ENCODE assay signal across 8 cellular contexts in genomic region chr18:79625195-79625923, GRCh38. TPM values are rescaled to one million over a fixed set of nuclear protein-coding genes. Genes with fewer than 3 reads are reported as not detected.
A peak's percentile ranks its signal among the peaks of the same experiment; 100 is the strongest.
DNase-seq lines count a peak whose midpoint lies in the region; ATAC-seq, FAIRE-seq and TF ChIP-seq lines count a peak whose summit lies in the region.

No MANE protein-coding gene starts in this region.

- H3K9me3 ChIP-seq in GM12878 (replicated peaks; ENCODE audit: control insufficient read depth, insufficient read depth, low read length) = peaks cover 1% of the 10 kb centered on the region; the same call in 2 of the 3 replicates
- no peaks in the 10 kb centered on the region for H3K9me3 ChIP-seq in spleen

- H3K36me3 Mint-ChIP-seq in activated T-cell treated with anti-CD3 and anti-CD28 coated beads, Interleukin-2, amount 50 U/mL, for 4 hours (ENCODE audit: insufficient read depth) = no peaks in the 10 kb centered on the region

- TSS peak; percentile 76 for BruUV-seq in GM12878 (replicated peaks; lab: Mats Ljungman, UMichigan)

- peak overlapping the region; percentile 61 for H2AFZ ChIP-seq in GM12878 (ENCODE audit: control insufficient read depth, low read depth, low read length)

- CTCF ChIA-PET in GM12878 (lab: Yijun Ruan, JAX) = interaction anchor here (1.1 to 2.1 kb wide), 8 partner anchors 17 to 250 kb away, joined by 3 to 9 read pairs (median 4); no protein-coding TSS in a partner anchor

- H3K9me3 Mint-ChIP-seq in activated T-cell treated with anti-CD3 and anti-CD28 coated beads, Interleukin-2, amount 50 U/mL, for 4 hours = no peaks in the 10 kb centered on the region

- H3K4me3 ChIP-seq in GM12878 = peak overlapping the region; percentile 23; the same call in 1 of the 2 replicates
- H3K4me3 ChIP-seq in spleen = peak overlapping the region in 1 of 8 donors; percentile 26

- H3K27me3 ChIP-seq in GM12878 (replicated peaks in 1 of 2; ENCODE audit: control insufficient read depth in 2 of 2, insufficient read depth in 2 of 2, low read length in 1 of 2) (no peaks in the 10 kb centered on the region), spleen (replicated peaks in 1 of 7) (peaks cover 0 to 40% (median 0%) of the 10 kb centered on the region in 7 donors)

- H3K79me2 ChIP-seq in GM12878 (ENCODE audit: control insufficient read depth, insufficient read depth, low read length) = no peaks in the 10 kb centered on the region

- H4K20me1 ChIP-seq in GM12878 (ENCODE audit: control insufficient read depth, insufficient read depth) = no peaks in the 10 kb centered on the region

- TF ChIP-seq POLR2A in GM12878 (IDR thresholded peaks at IDR 0.05; ENCODE audit: low read depth, low read length) = 0 out of 2 replicates have a peak, but pooled peaks have one; percentile 33
- no peak for TF ChIP-seq POLR2A in spleen (IDR thresholded peaks at IDR 0.05)

- intact Hi-C loops in GM12878 (cut with micrococcal nuclease; ENCODE audit: unreplicated experiment) (no loop called here), spleen (cut with DNase I; ENCODE audit: low total_unique reads) (no loop called here)

- ATAC-seq in activated T-cell treated with anti-CD3 and anti-CD28 coated beads, Interleukin-2, amount 50 U/mL, for 4 hours = peak; percentile 27 to 38
- ATAC-seq in HG03103 (IDR thresholded peaks at IDR 0.05; ENCODE audit: low read depth, unreplicated experiment) (peak; percentile 61), GM12878 (peak; percentile 89)

- no peak overlapping the region for H3K4me3 Mint-ChIP-seq in activated T-cell treated with anti-CD3 and anti-CD28 coated beads, Interleukin-2, amount 50 U/mL, for 4 hours

- POLR2A ChIA-PET in GM12878 (lab: Charles Lee) = interaction anchor here (0.6 to 1.6 kb wide), 6 partner anchors 17 to 250 kb away, joined by 3 to 5 read pairs (median 4); no protein-coding TSS in a partner anchor

- SMC1A ChIA-PET in GM12878 (lab: Charles Lee; ENCODE audit: uncharacterized antibody, unreplicated experiment) = interaction anchor here (0.7 to 2.3 kb wide), 15 partner anchors 11 to 250 kb away, joined by 3 to 18 read pairs (median 5); no protein-coding TSS in a partner anchor

- TF ChIP-seq CTCF in GM12878 (IDR thresholded peaks at IDR 0.05 in 2 of 3, conservative IDR thresholded peaks at IDR 0.05 in 1 of 3; ENCODE audit: control insufficient read depth in 2 of 3, extremely low read depth in 1 of 3, insufficient read depth in 1 of 3, low read depth in 3 of 3, low read length in 3 of 3) = no peak
- TF ChIP-seq CTCF in spleen (IDR thresholded peaks at IDR 0.05 in 8 of 11, conservative IDR thresholded peaks at IDR 0.05 in 3 of 11) = no peak

- TF ChIP-seq RAD21 in GM12878 (IDR thresholded peaks at IDR 0.05; ENCODE audit: insufficient read depth, low read depth, low read length) = no peak

- H3K4me2 ChIP-seq in GM12878 (ENCODE audit: control insufficient read depth, insufficient read depth) = peak overlapping the region; percentile 72

- peaks cover 11% of the 10 kb centered on the region for H3K4me1 Mint-ChIP-seq in activated T-cell treated with anti-CD3 and anti-CD28 coated beads, Interleukin-2, amount 50 U/mL, for 4 hours (ENCODE audit: low read depth)

- DNase-seq in activated T-cell treated with anti-CD3 and anti-CD28 coated beads, Interleukin-2, amount 50 U/mL, for 4 hours = no peak
- no peak for DNase-seq in activated T-cell treated with anti-CD3 and anti-CD28 coated beads, Interleukin-2, amount 50 U/mL, for 1 hour
- DNase-seq in GM12878 (ENCODE audit: low read depth, low spot score) (peak; percentile 79), spleen (peak; percentile 77), NCI-H524 treated with DMSO at 0.1 percent for 48 hours (lab: John Stamatoyannopoulos, UW) (no peak), SHP77 (lab: John Stamatoyannopoulos, UW) (no peak), NCI-H2196 treated with DMSO at 0.1 percent for 48 hours (lab: John Stamatoyannopoulos, UW; ENCODE audit: unreplicated experiment) (no peak)

- H3K27me3 Mint-ChIP-seq in activated T-cell treated with anti-CD3 and anti-CD28 coated beads, Interleukin-2, amount 50 U/mL, for 4 hours (ENCODE audit: low read depth) = peaks cover 22% of the 10 kb centered on the region

- H3K27ac ChIP-seq in GM12878 (ENCODE audit: control insufficient read depth, insufficient read depth) (peak overlapping the region; percentile 89), spleen (peak overlapping the region in 7 of 8 donors; percentile 11 to 76 (median 46))

- peaks cover 32% of the 10 kb centered on the region for H3K4me1 ChIP-seq in GM12878 (ENCODE audit: control insufficient read depth, insufficient read depth, low read length)
- peaks cover 14 to 49% (median 28%) of the 10 kb centered on the region in 6 donors for H3K4me1 ChIP-seq in spleen

- FAIRE-seq in GM12878 (lab: Jason Lieb, UNC) = peak; percentile 69

- H3K36me3 ChIP-seq in GM12878 (ENCODE audit: control insufficient read depth in 2 of 2, insufficient read depth in 2 of 2, low read length in 1 of 2) (no peaks in the 10 kb centered on the region), spleen (no peaks in the 10 kb centered on the region)

- in situ Hi-C loops in GM12878 (cut with MboI) = no loop called here

- peak overlapping the region; percentile 57; the same call in 1 of the 2 replicates for H3K9ac ChIP-seq in GM12878 (ENCODE audit: control insufficient read depth, insufficient read depth, low read length)

- 17% methylated on average over 17 of the region's 17 CpGs for WGBS in GM12878 (ENCODE audit: insufficient coverage, insufficient replicate concordance, low lambda C conversion rate, missing lambda C conversion rate)
- WGBS in spleen, 5 donors = 16 to 18% (median 17%) methylated on average over 17 of the region's 17 CpGs

- RAD21 ChIA-PET in GM12878 (lab: Charles Lee; ENCODE audit: unreplicated experiment) = interaction anchor here (0.6 to 2.0 kb wide), 10 partner anchors 11 to 250 kb away, joined by 3 to 20 read pairs (median 6); partner anchors contain the start of gene NFATC1

- TF ChIP-seq EP300 in GM12878 (IDR thresholded peaks at IDR 0.05; ENCODE audit: borderline replicate concordance in 1 of 2, control insufficient read depth in 1 of 2, low read depth in 2 of 2, low read length in 2 of 2) = peak in 1 of 2 experiments; percentile 39; a peak in 1 of 4 replicates

TF ChIP-seq in GM12878, 131 proteins besides CTCF, POLR2A, EP300 and RAD21 (continues in another document):
- TF ChIP-seq, protein P1, sequence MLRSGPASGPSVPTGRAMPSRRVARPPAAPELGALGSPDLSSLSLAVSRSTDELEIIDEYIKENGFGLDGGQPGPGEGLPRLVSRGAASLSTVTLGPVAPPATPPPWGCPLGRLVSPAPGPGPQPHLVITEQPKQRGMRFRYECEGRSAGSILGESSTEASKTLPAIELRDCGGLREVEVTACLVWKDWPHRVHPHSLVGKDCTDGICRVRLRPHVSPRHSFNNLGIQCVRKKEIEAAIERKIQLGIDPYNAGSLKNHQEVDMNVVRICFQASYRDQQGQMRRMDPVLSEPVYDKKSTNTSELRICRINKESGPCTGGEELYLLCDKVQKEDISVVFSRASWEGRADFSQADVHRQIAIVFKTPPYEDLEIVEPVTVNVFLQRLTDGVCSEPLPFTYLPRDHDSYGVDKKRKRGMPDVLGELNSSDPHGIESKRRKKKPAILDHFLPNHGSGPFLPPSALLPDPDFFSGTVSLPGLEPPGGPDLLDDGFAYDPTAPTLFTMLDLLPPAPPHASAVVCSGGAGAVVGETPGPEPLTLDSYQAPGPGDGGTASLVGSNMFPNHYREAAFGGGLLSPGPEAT (IDR thresholded peaks at IDR 0.05; ENCODE audit: low read depth) = peak; percentile 89
- TF ChIP-seq, protein P2, sequence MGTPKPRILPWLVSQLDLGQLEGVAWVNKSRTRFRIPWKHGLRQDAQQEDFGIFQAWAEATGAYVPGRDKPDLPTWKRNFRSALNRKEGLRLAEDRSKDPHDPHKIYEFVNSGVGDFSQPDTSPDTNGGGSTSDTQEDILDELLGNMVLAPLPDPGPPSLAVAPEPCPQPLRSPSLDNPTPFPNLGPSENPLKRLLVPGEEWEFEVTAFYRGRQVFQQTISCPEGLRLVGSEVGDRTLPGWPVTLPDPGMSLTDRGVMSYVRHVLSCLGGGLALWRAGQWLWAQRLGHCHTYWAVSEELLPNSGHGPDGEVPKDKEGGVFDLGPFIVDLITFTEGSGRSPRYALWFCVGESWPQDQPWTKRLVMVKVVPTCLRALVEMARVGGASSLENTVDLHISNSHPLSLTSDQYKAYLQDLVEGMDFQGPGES (IDR thresholded peaks at IDR 0.05) = no peak

RNA-seq across cellular contexts. Expression of gene CTDP1, which starts 54.2 kb away (rescaled TPM):
- 10 to 100 TPM; 38.6 to 46.2 (median 44.6) TPM for total RNA-seq in activated T-cell treated with anti-CD3 and anti-CD28 coated beads, Interleukin-2, amount 50 U/mL, for 4 hours
- total RNA-seq in GM12878 (2013; cell fraction: nucleolus; rRNA removed) = 25.6 and 26.8 TPM in 2 replicates
- total RNA-seq in GM12878 (2014; rRNA removed) = 22.1 and 23.8 TPM in 2 replicates
- 7.3 and 8.0 TPM in 2 replicates for total RNA-seq in GM12878 (2014; rRNA removed; fragmentation: Illumina TruSeq; extraction: Trizol)
- total RNA-seq in GM12878 (2021) = 30.4 and 31.3 TPM in 2 replicates
- polyA plus RNA-seq in GM12878 (2011; ENCODE audit: low read depth) = 5.9 TPM
- 4.9 and 9.5 TPM in 2 replicates for polyA plus RNA-seq in GM12878 (2011; rRNA removed)
- polyA plus RNA-seq in GM12878 (2011; cell fraction: cytosol; rRNA removed) = 9.0 and 10.2 TPM in 2 replicates
- polyA plus RNA-seq in GM12878 (2011; cell fraction: nucleus; rRNA removed) = 37.1 and 48.0 TPM in 2 replicates
- 12.2 and 14.2 TPM in 2 replicates for polyA plus RNA-seq in GM12878 (2012)
- polyA plus RNA-seq in GM12878 (2014; fragmentation: Illumina TruSeq; extraction: Trizol) = 1.9 and 6.0 TPM in 2 replicates
- 1 to 10 TPM in 1 of 2 experiments, under 1 TPM in 1; 0.32 to 1.6 TPM for polyA plus RNA-seq in GM12878 (2014; fragmentation: Nextera tagmentation; extraction: Ambion mirVana)
- 16.7 and 19.3 TPM in 2 replicates for polyA plus RNA-seq in GM12878 (2014; rRNA removed)
- polyA plus RNA-seq in GM12878 (2016; fragmentation: Nextera tagmentation; extraction: Ambion mirVana) = 10 to 100 TPM in 1 of 2 experiments, 1 to 10 TPM in 1; 4.2 to 13.9 TPM
- polyA minus RNA-seq in GM12878 (2011; rRNA and poly(A)+ RNA removed) = 13.9 and 14.8 TPM in 2 replicates
- 5.6 and 10.0 TPM in 2 replicates for polyA minus RNA-seq in GM12878 (2011; cell fraction: cytosol; rRNA and poly(A)+ RNA removed)
- 17.0 and 31.8 TPM in 2 replicates for polyA minus RNA-seq in GM12878 (2011; cell fraction: nucleus; rRNA and poly(A)+ RNA removed)
- 10 to 100 TPM; 24.5 to 54.6 (median 30.5) TPM for total RNA-seq in spleen
- 10 to 100 TPM; 13.6 to 20.8 (median 18.0) TPM for polyA plus RNA-seq in spleen

Comparison
In these comparisons a context has a peak if more than half of its experiments do, and no peak if none do; other contexts are left out.
1. ATAC-seq: peak in every context shown above with its lines; median percentile 89 in GM12878; 61 in HG03103; 32 in activated T-cell treated with anti-CD3 and anti-CD28 coated beads, Interleukin-2, amount 50 U/mL, for 4 hours.
2. DNase-seq: peak in GM12878 (single experiment) and spleen (single experiment); none in activated T-cell treated with anti-CD3 and anti-CD28 coated beads, Interleukin-2, amount 50 U/mL, for 4 hours (single experiment), activated T-cell treated with anti-CD3 and anti-CD28 coated beads, Interleukin-2, amount 50 U/mL, for 1 hour (single experiment), NCI-H524 treated with DMSO at 0.1 percent for 48 hours (single experiment), SHP77 (0 of 2) and NCI-H2196 treated with DMSO at 0.1 percent for 48 hours (single experiment).